35 cellular contexts compared by ENCODE assay signal in the genomic region with DNA sequence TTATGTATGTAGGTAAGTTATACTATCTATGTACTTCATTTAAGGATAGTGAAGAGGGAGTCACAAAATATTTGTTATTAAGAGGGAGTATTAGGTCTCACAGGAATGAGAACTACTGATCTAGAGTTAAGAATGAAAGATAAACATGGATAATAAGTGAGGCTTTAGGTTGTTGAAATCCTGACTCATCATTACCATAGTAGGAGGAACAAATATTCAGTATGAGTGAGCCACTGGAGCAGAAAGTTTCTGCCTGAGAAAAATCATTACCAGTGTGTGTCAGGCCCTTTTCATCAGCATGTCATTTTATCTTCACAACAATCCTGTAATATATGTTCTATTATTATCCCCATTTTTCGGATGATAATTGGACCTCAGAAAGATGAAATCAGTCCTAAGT. TPM values are rescaled to one million over a fixed set of nuclear protein-coding genes. Genes with fewer than 3 reads are reported as not detected.
"Had no signal": no experiment of that assay in that cellular context is flagged by ENCODE, and none has a peak within 500 bp of the region (broad histone marks: within the 10 kb centered on the region; RNA-seq: fewer than 3 reads in every experiment).

No MANE protein-coding gene starts in this region.

- H3K36me3 Mint-ChIP-seq: activated naive CD4-positive, alpha-beta T cell treated with anti-CD3 and anti-CD28 coated beads, Interleukin-2, amount 50 U/mL, for 24 hours; immature natural killer cell; mesothelial cell of epicardium; naive B cell; stimulated activated effector memory CD8-positive, alpha-beta T cell treated with anti-CD3 and anti-CD28 coated beads, Interleukin-12 subunit alpha, Interleukin-12 subunit beta, amount 100 ng/mL, for 72 hours had no signal

- FAIRE-seq: pancreas, small intestine, urothelium cell line had no signal

- H3K27ac ChIP-seq: breast epithelium, esophagus muscularis mucosa, foreskin keratinocyte, heart left ventricle, pancreas, prostate gland, sigmoid colon, thoracic aorta had no signal

- H3K27ac Mint-ChIP-seq: activated CD4-positive, alpha-beta T cell treated with anti-CD3 and anti-CD28 coated beads for 36 hours; activated naive CD4-positive, alpha-beta T cell treated with anti-CD3 and anti-CD28 coated beads, Interleukin-2, amount 50 U/mL, for 24 hours; activated naive CD8-positive, alpha-beta T cell treated with anti-CD3 and anti-CD28 coated beads, Interleukin-2, amount 50 U/mL, for 24 hours; immature natural killer cell; mesothelial cell of epicardium; naive B cell; stimulated activated effector memory CD8-positive, alpha-beta T cell treated with anti-CD3 and anti-CD28 coated beads, Interleukin-12 subunit alpha, Interleukin-12 subunit beta, amount 100 ng/mL, for 72 hours; stimulated activated naive CD8-positive, alpha-beta T cell treated with anti-CD3 and anti-CD28 coated beads, Interleukin-15, Interleukin-2, amounts not matched to agents 100 ng/mL and 50 ng/mL, for 24 hours had no signal

- ATAC-seq: activated CD4-positive, alpha-beta T cell treated with anti-CD3 and anti-CD28 coated beads for 36 hours; activated naive CD8-positive, alpha-beta T cell treated with anti-CD3 and anti-CD28 coated beads, Interleukin-2, amount 50 U/mL, for 24 hours; foreskin keratinocyte; heart left ventricle; pancreas; stimulated activated effector memory CD8-positive, alpha-beta T cell treated with anti-CD3 and anti-CD28 coated beads, Interleukin-12 subunit alpha, Interleukin-12 subunit beta, amount 100 ng/mL, for 72 hours had no signal

- H3K4me1 ChIP-seq: breast epithelium, esophagus muscularis mucosa, foreskin keratinocyte, heart left ventricle, pancreas, prostate gland, sigmoid colon had no signal

- H3K36me3 ChIP-seq: breast epithelium, esophagus muscularis mucosa, heart left ventricle, pancreas, prostate gland, sigmoid colon, thoracic aorta had no signal

- H3K4me3 ChIP-seq: breast epithelium, esophagus muscularis mucosa, heart left ventricle, pancreas, prostate gland, sigmoid colon, thoracic aorta had no signal

- H3K9me3 ChIP-seq: breast epithelium, esophagus muscularis mucosa, heart left ventricle, pancreas, prostate gland, sigmoid colon, thoracic aorta had no signal

- H3K27me3 ChIP-seq: esophagus muscularis mucosa, foreskin keratinocyte, sigmoid colon had no signal

- H3K9me3 Mint-ChIP-seq: activated naive CD4-positive, alpha-beta T cell treated with anti-CD3 and anti-CD28 coated beads, Interleukin-2, amount 50 U/mL, for 24 hours; activated naive CD8-positive, alpha-beta T cell treated with anti-CD3 and anti-CD28 coated beads, Interleukin-2, amount 50 U/mL, for 24 hours; mesothelial cell of epicardium; neural crest cell; stimulated activated effector memory CD8-positive, alpha-beta T cell treated with anti-CD3 and anti-CD28 coated beads, Interleukin-12 subunit alpha, Interleukin-12 subunit beta, amount 100 ng/mL, for 72 hours; stimulated activated naive CD8-positive, alpha-beta T cell treated with anti-CD3 and anti-CD28 coated beads, Interleukin-15, Interleukin-2, amounts not matched to agents 100 ng/mL and 50 ng/mL, for 24 hours had no signal

- H3K4me3 Mint-ChIP-seq: activated CD4-positive, alpha-beta T cell treated with anti-CD3 and anti-CD28 coated beads for 36 hours; activated naive CD4-positive, alpha-beta T cell treated with anti-CD3 and anti-CD28 coated beads, Interleukin-2, amount 50 U/mL, for 24 hours; activated naive CD8-positive, alpha-beta T cell treated with anti-CD3 and anti-CD28 coated beads, Interleukin-2, amount 50 U/mL, for 24 hours; immature natural killer cell; mesothelial cell of epicardium; neural crest cell; stimulated activated effector memory CD8-positive, alpha-beta T cell treated with anti-CD3 and anti-CD28 coated beads, Interleukin-12 subunit alpha, Interleukin-12 subunit beta, amount 100 ng/mL, for 72 hours; stimulated activated naive CD8-positive, alpha-beta T cell treated with anti-CD3 and anti-CD28 coated beads, Interleukin-15, Interleukin-2, amounts not matched to agents 100 ng/mL and 50 ng/mL, for 24 hours had no signal

- H3K4me1 Mint-ChIP-seq: activated CD4-positive, alpha-beta T cell treated with anti-CD3 and anti-CD28 coated beads for 36 hours; activated naive CD4-positive, alpha-beta T cell treated with anti-CD3 and anti-CD28 coated beads, Interleukin-2, amount 50 U/mL, for 24 hours; activated naive CD8-positive, alpha-beta T cell treated with anti-CD3 and anti-CD28 coated beads, Interleukin-2, amount 50 U/mL, for 24 hours; immature natural killer cell; mesothelial cell of epicardium; naive B cell; neural crest cell; stimulated activated effector memory CD8-positive, alpha-beta T cell treated with anti-CD3 and anti-CD28 coated beads, Interleukin-12 subunit alpha, Interleukin-12 subunit beta, amount 100 ng/mL, for 72 hours had no signal

- DNase-seq: activated CD4-positive, alpha-beta T cell treated with anti-CD3 and anti-CD28 coated beads for 36 hours; activated CD4-positive, alpha-beta T cell treated with anti-CD3 and anti-CD28 coated beads, Interleukin-2, amount 50 U/mL, for 4 hours; activated CD4-positive, CD25-positive, alpha-beta regulatory T cell; activated CD8-positive, alpha-beta memory T cell treated with anti-CD3 and anti-CD28 coated beads, Interleukin-2, amount 50 U/mL, for 4 hours; activated gamma-delta T cell; activated naive CD8-positive, alpha-beta T cell treated with anti-CD3 and anti-CD28 coated beads, Interleukin-2, amount 50 U/mL, for 24 hours; activated T-cell treated with anti-CD3 and anti-CD28 coated beads, Interleukin-2, amount 50 U/mL, for 1 hour; amygdala; central memory CD4-positive, alpha-beta T cell; dermis blood vessel endothelial cell; effector CD4-positive, alpha-beta T cell; foreskin keratinocyte; heart left ventricle; hypothalamus; immature natural killer cell; mammary epithelial cell; naive B cell; nucleus accumbens; pancreas; sigmoid colon; small intestine; stimulated activated CD4-positive, alpha-beta T cell treated with anti-CD3 and anti-CD28 coated beads, Interleukin-4, amount 100 ng/mL, for 24 hours; T-helper 1 cell; trophoblast cell had no signal

- H3K27me3 Mint-ChIP-seq: activated naive CD4-positive, alpha-beta T cell treated with anti-CD3 and anti-CD28 coated beads, Interleukin-2, amount 50 U/mL, for 24 hours; activated naive CD8-positive, alpha-beta T cell treated with anti-CD3 and anti-CD28 coated beads, Interleukin-2, amount 50 U/mL, for 24 hours; stimulated activated naive CD8-positive, alpha-beta T cell treated with anti-CD3 and anti-CD28 coated beads, Interleukin-15, Interleukin-2, amounts not matched to agents 100 ng/mL and 50 ng/mL, for 24 hours had no signal

RNA-seq across cellular contexts. Expression of a gene that starts 27.2 kb away (rescaled TPM):
- total RNA-seq: activated CD4-positive, alpha-beta T cell treated with anti-CD3 and anti-CD28 coated beads for 36 hours; activated CD8-positive, alpha-beta memory T cell treated with anti-CD3 and anti-CD28 coated beads for 36 hours; dermis blood vessel endothelial cell; foreskin keratinocyte; mammary epithelial cell had no signal
